ENCODE assay signal across 8 cellular contexts in genomic region chr19:42075364-42075615, GRCh38. TPM values are rescaled to one million over a fixed set of nuclear protein-coding genes. Genes with fewer than 3 reads are reported as not detected.
A peak's percentile ranks its signal among the peaks of the same experiment; 100 is the strongest.
DNase-seq lines count a peak whose midpoint lies in the region; ATAC-seq and TF ChIP-seq lines count a peak whose summit lies in the region.

No MANE protein-coding gene starts in this region.

- H3K9me3 ChIP-seq in SK-N-SH (no peaks in the 10 kb centered on the region), psoas muscle (no peaks in the 10 kb centered on the region)

- H3K79me2 ChIP-seq in SK-N-SH (ENCODE audit: insufficient read depth), result peaks cover 42% of the 10 kb centered on the region

- CTCF ChIA-PET in SK-N-SH (lab: Yijun Ruan, JAX), result no interaction called here

- H2AFZ ChIP-seq in SK-N-SH (ENCODE audit: low read depth), result peak overlapping the region; percentile 85

- POLR2A ChIA-PET in SK-N-SH (lab: Yijun Ruan, JAX), result no interaction called here

- intact Hi-C loops in psoas muscle (cut with DNase I), result no loop called here

- DNase-seq in NCI-H2171 treated with DMSO at 0.1 percent for 48 hours (lab: John Stamatoyannopoulos, UW) (peak; percentile 36), NCI-H2171 (lab: John Stamatoyannopoulos, UW) (no peak), SK-N-SH (no peak), fibroblast of mammary gland (ENCODE audit: low read depth) (no peak), psoas muscle (no peak), GM19240 (ENCODE audit: insufficient read length, low spot score) (no peak), G401 (ENCODE audit: low spot score) (no peak), NCI-H1694 (lab: John Stamatoyannopoulos, UW) (no peak)

- H3K4me3 ChIP-seq in SK-N-SH (ENCODE audit: low read depth in 2 of 2, low read length in 1 of 2), result peak overlapping the region; percentile 72 to 73
- peak overlapping the region; percentile 90 for H3K4me3 ChIP-seq in fibroblast of mammary gland (ENCODE audit: control insufficient read depth, low read depth, low read length)
- H3K4me3 ChIP-seq in psoas muscle, result peak overlapping the region; percentile 92

- no peaks in the 10 kb centered on the region for H3K9me2 ChIP-seq in SK-N-SH

- H3K27me3 ChIP-seq in SK-N-SH (ENCODE audit: insufficient read depth) (no peaks in the 10 kb centered on the region), psoas muscle (ENCODE audit: insufficient read depth in 3 of 3, low read length in 2 of 3) (no peaks in the 10 kb centered on the region)

- ATAC-seq in psoas muscle, result peak in 2 of 4 donors; percentile 4 to 20

- H3K27ac ChIP-seq in SK-N-SH (ENCODE audit: low read depth in 2 of 2, low read length in 1 of 2) (peak overlapping the region; percentile 72 to 73), psoas muscle (peak overlapping the region; percentile 98)

- H3K9ac ChIP-seq in SK-N-SH, result peak overlapping the region; percentile 93

- peak overlapping the region; percentile 86 for H3K4me2 ChIP-seq in SK-N-SH

- H4K20me1 ChIP-seq in SK-N-SH (ENCODE audit: insufficient read depth), result peaks cover 32% of the 10 kb centered on the region

- 8% methylated on average over 3 of the region's 3 CpGs for WGBS in SK-N-SH (ENCODE audit: low lambda C conversion rate)
- 0% methylated on average over 3 of the region's 3 CpGs for WGBS in psoas muscle, 3 donors

- no peak for TF ChIP-seq CTCF in SK-N-SH (IDR thresholded peaks at IDR 0.05)
- no peak for TF ChIP-seq CTCF in fibroblast of mammary gland (conservative IDR thresholded peaks at IDR 0.05; ENCODE audit: control insufficient read depth, insufficient read depth, low read depth, low read length)
- no peak for TF ChIP-seq CTCF in psoas muscle (IDR thresholded peaks at IDR 0.05)

- H3F3A ChIP-seq in SK-N-SH (replicated peaks; ENCODE audit: insufficient read depth), result peaks cover 6% of the 10 kb centered on the region

- H3K36me3 ChIP-seq in SK-N-SH (replicated peaks in 1 of 2; ENCODE audit: control insufficient read depth in 1 of 2, insufficient read depth in 2 of 2, low read length in 1 of 2) (peaks cover 17 to 18% of the 10 kb centered on the region in 2 experiments), psoas muscle (ENCODE audit: insufficient read depth in 1 of 2, low read depth in 1 of 2) (peaks cover 0 to 19% of the 10 kb centered on the region in 2 donors)

- no peak for TF ChIP-seq RAD21 in SK-N-SH (IDR thresholded peaks at IDR 0.05; ENCODE audit: low read length)

- H3K4me1 ChIP-seq in SK-N-SH (ENCODE audit: control insufficient read depth in 1 of 2, insufficient read depth in 2 of 2, low read depth in 1 of 2, low read length in 1 of 2), result peaks cover 7 to 18% of the 10 kb centered on the region in 2 experiments; a peak in 2 of 4 replicates
- peaks cover 3% of the 10 kb centered on the region for H3K4me1 ChIP-seq in psoas muscle

- no peak for TF ChIP-seq EP300 in SK-N-SH (IDR thresholded peaks at IDR 0.05; ENCODE audit: borderline replicate concordance in 1 of 2, low read depth in 1 of 2, low read length in 1 of 2)

- in situ Hi-C loops in G401 (cut with HindIII; ENCODE audit: low sequenced_read_pairs), result no loop called here

TF ChIP-seq in SK-N-SH, 30 proteins besides CTCF, POLR2A, EP300 and RAD21:
- TF ChIP-seq FOSL2 (IDR thresholded peaks at IDR 0.05; ENCODE audit: borderline replicate concordance, low read depth) (no peak), JUND (IDR thresholded peaks at IDR 0.05) (no peak), CHD2 (IDR thresholded peaks at IDR 0.05; ENCODE audit: low read length, partially characterized antibody) (no peak), FOXM1 (IDR thresholded peaks at IDR 0.05; ENCODE audit: low read depth) (no peak), MEF2A (IDR thresholded peaks at IDR 0.05; ENCODE audit: borderline replicate concordance, low read depth) (no peak), EZH2phosphoT487 (IDR thresholded peaks at IDR 0.05; ENCODE audit: borderline replicate concordance, low read depth) (no peak), TAF1 (IDR thresholded peaks at IDR 0.05; ENCODE audit: borderline replicate concordance, low read depth, low read length) (no peak), REST (IDR thresholded peaks at IDR 0.05; ENCODE audit: low read depth, low read length) (no peak)
- TF ChIP-seq, protein P1, sequence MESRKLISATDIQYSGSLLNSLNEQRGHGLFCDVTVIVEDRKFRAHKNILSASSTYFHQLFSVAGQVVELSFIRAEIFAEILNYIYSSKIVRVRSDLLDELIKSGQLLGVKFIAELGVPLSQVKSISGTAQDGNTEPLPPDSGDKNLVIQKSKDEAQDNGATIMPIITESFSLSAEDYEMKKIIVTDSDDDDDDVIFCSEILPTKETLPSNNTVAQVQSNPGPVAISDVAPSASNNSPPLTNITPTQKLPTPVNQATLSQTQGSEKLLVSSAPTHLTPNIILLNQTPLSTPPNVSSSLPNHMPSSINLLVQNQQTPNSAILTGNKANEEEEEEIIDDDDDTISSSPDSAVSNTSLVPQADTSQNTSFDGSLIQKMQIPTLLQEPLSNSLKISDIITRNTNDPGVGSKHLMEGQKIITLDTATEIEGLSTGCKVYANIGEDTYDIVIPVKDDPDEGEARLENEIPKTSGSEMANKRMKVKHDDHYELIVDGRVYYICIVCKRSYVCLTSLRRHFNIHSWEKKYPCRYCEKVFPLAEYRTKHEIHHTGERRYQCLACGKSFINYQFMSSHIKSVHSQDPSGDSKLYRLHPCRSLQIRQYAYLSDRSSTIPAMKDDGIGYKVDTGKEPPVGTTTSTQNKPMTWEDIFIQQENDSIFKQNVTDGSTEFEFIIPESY (IDR thresholded peaks at IDR 0.05; ENCODE audit: borderline replicate concordance, low read depth), result no peak

RNA-seq across cellular contexts. Expression of gene ZNF574, which starts 0.7 kb away (rescaled TPM):
- 6.9 and 8.5 TPM in 2 replicates for polyA plus RNA-seq in SK-N-SH (2012; rRNA removed)
- polyA plus RNA-seq in SK-N-SH (2012; cell fraction: cytosol; rRNA removed), result 2.4 and 4.9 TPM in 2 replicates
- 6.9 and 7.4 TPM in 2 replicates for polyA plus RNA-seq in SK-N-SH (2012; cell fraction: nucleus; rRNA removed)
- 10 to 100 TPM in 2 of 4 donors, 1 to 10 TPM in 2; 8.7 to 11.2 (median 9.8) TPM for total RNA-seq in psoas muscle
- 1 to 10 TPM; 6.4 to 8.4 (median 6.9) TPM for polyA plus RNA-seq in psoas muscle
- total RNA-seq in G401 (2014; rRNA removed; shearing (Covaris generic)), result 22.4 and 22.7 TPM in 2 replicates

RNA-seq across cellular contexts. Expression of gene GRIK5, which starts 5.3 kb away (rescaled TPM):
- polyA plus RNA-seq in SK-N-SH (2012; rRNA removed), result 0.71 and 2.4 TPM in 2 replicates
- 0.85 and 1.7 TPM in 2 replicates for polyA plus RNA-seq in SK-N-SH (2012; cell fraction: cytosol; rRNA removed)
- polyA plus RNA-seq in SK-N-SH (2012; cell fraction: nucleus; rRNA removed), result 3.7 and 4.4 TPM in 2 replicates
- under 1 TPM; 0.42 to 0.88 (median 0.54) TPM for total RNA-seq in psoas muscle
- under 1 TPM; 0.26 to 0.45 (median 0.29) TPM for polyA plus RNA-seq in psoas muscle
- total RNA-seq in G401 (2014; rRNA removed; shearing (Covaris generic)), result 0.49 and 1.1 TPM in 2 replicates

RNA-seq across cellular contexts. Expression of gene POU2F2, which starts 57.0 kb away (rescaled TPM):
- polyA plus RNA-seq in SK-N-SH (2012; rRNA removed) (0.15 and 0.49 TPM in 2 replicates), psoas muscle (under 1 TPM; 0.14 to 0.46 (median 0.26) TPM)
- 0.18 and 0.29 TPM in 2 replicates for polyA plus RNA-seq in SK-N-SH (2012; cell fraction: cytosol; rRNA removed)
- 0.89 and 0.94 TPM in 2 replicates for polyA plus RNA-seq in SK-N-SH (2012; cell fraction: nucleus; rRNA removed)
- under 1 TPM; 0.30 to 0.86 (median 0.58) TPM for total RNA-seq in psoas muscle
- not detected in 2 replicates for total RNA-seq in G401 (2014; rRNA removed; shearing (Covaris generic))
